In genomic region chr7:115217373-115217772, GRCh38 we compare ENCODE assay signal across 12 cellular contexts.
A peak's percentile ranks its signal among the peaks of the same experiment; 100 is the strongest.
DNase-seq lines count a peak whose midpoint lies in the region; ATAC-seq and TF ChIP-seq lines count a peak whose summit lies in the region.
"Had no signal": no experiment of that assay in that cellular context is flagged by ENCODE, and none has a peak within 500 bp of the region (broad histone marks: within the 10 kb centered on the region; RNA-seq: fewer than 3 reads in every experiment).

No MANE protein-coding gene starts in this region.

- H3K4me3 Mint-ChIP-seq in Caco-2 (ENCODE audit: unreplicated experiment) = no peak overlapping the region
- H3K4me3 Mint-ChIP-seq: activated CD4-positive, alpha-beta T cell treated with anti-CD3 and anti-CD28 coated beads for 36 hours had no signal

- ATAC-seq in heart left ventricle (no peak), Right ventricle myocardium inferior (no peak), GM21717 (IDR thresholded peaks at IDR 0.05; ENCODE audit: unreplicated experiment) (no peak)
- ATAC-seq: activated CD4-positive, alpha-beta T cell treated with anti-CD3 and anti-CD28 coated beads for 36 hours had no signal

- H3K36me3 ChIP-seq in heart left ventricle (no peaks in the 10 kb centered on the region), colonic mucosa (no peaks in the 10 kb centered on the region), tibial nerve (no peaks in the 10 kb centered on the region), Caco-2 (ENCODE audit: control insufficient read depth, insufficient read depth, low read length) (no peaks in the 10 kb centered on the region)

- no peak for TF ChIP-seq POLR2A in heart left ventricle (IDR thresholded peaks at IDR 0.05)
- no peak for TF ChIP-seq POLR2A in tibial nerve (IDR thresholded peaks at IDR 0.05)

- H3K4me1 ChIP-seq in heart left ventricle (peaks cover 0 to 6% (median 0%) of the 10 kb centered on the region in 12 donors), colonic mucosa (no peaks in the 10 kb centered on the region), tibial nerve (peaks cover 0 to 12% (median 0%) of the 10 kb centered on the region in 4 donors), Caco-2 (no peaks in the 10 kb centered on the region)

- intact Hi-C loops in heart left ventricle (cut with DNase I) = loop anchor here in 9 of 10 donors (1.0 to 10.0 kb wide), 8 partner anchors 103 to 1133 kb away; partner anchors contain the start of gene MDFIC (in 2 of the 9)
- intact Hi-C loops in Right ventricle myocardium inferior (cut with DNase I) = loop anchor here (5.0 to 10.0 kb wide), 3 partner anchors 233 to 360 kb away; partner anchors contain the start of gene MDFIC
- intact Hi-C loops in colonic mucosa (cut with DNase I) = no loop called here
- intact Hi-C loops in Caco-2 (cut with micrococcal nuclease; ENCODE audit: unreplicated experiment) = loop anchor here (2.0 kb wide), 1 partner anchor 353 kb away; no protein-coding TSS in a partner anchor

- no TSS peak for BruUV-seq in Caco-2 (replicated peaks; lab: Mats Ljungman, UMichigan)

- no peaks in the 10 kb centered on the region for H3K27me3 ChIP-seq in heart left ventricle
- no peaks in the 10 kb centered on the region for H3K27me3 ChIP-seq in colonic mucosa
- no peaks in the 10 kb centered on the region for H3K27me3 ChIP-seq in tibial nerve
- no peaks in the 10 kb centered on the region for H3K27me3 ChIP-seq in Caco-2 (replicated peaks; ENCODE audit: control insufficient read depth, insufficient read depth, low read length)

- no peak for TF ChIP-seq EP300 in tibial nerve (IDR thresholded peaks at IDR 0.05)

- POLR2A ChIA-PET in Caco-2 (lab: Charles Lee) = no interaction called here

- TF ChIP-seq CTCF in heart left ventricle (IDR thresholded peaks at IDR 0.05) = peak in 11 of 12 donors; percentile 18 to 59 (median 34)
- TF ChIP-seq CTCF in LNCaP clone FGC (IDR thresholded peaks at IDR 0.05; ENCODE audit: control insufficient read depth, extremely low read depth, insufficient read depth) = peak; percentile 14; the same call in 1 of the 2 replicates
- TF ChIP-seq CTCF in colonic mucosa (IDR thresholded peaks at IDR 0.05) = peak; percentile 16
- TF ChIP-seq CTCF in tibial nerve (IDR thresholded peaks at IDR 0.05) = peak; percentile 15 to 50 (median 20)
- peak in 1 of 2 experiments; percentile 2 for TF ChIP-seq CTCF in Caco-2 (IDR thresholded peaks at IDR 0.05; ENCODE audit: insufficient read depth in 1 of 2, low read depth in 1 of 2, low read length in 1 of 2, severe bottlenecking in 1 of 2, unreplicated experiment in 1 of 2)

- H3K27me3 Mint-ChIP-seq in Caco-2 (ENCODE audit: insufficient read depth, unreplicated experiment) = peaks cover 5% of the 10 kb centered on the region
- H3K27me3 Mint-ChIP-seq: activated CD4-positive, alpha-beta T cell treated with anti-CD3 and anti-CD28 coated beads for 36 hours had no signal

- H3K27ac Mint-ChIP-seq in Caco-2 (ENCODE audit: unreplicated experiment) = no peak overlapping the region
- H3K27ac Mint-ChIP-seq: activated CD4-positive, alpha-beta T cell treated with anti-CD3 and anti-CD28 coated beads for 36 hours had no signal

- H3K4me3 ChIP-seq in heart left ventricle (no peak overlapping the region), LNCaP clone FGC (ENCODE audit: low read depth, low read length) (no peak overlapping the region), colonic mucosa (no peak overlapping the region), tibial nerve (no peak overlapping the region), Caco-2 (ENCODE audit: low read depth, low read length) (no peak overlapping the region)

- no peak overlapping the region for H3K27ac ChIP-seq in heart left ventricle
- no peak overlapping the region for H3K27ac ChIP-seq in colonic mucosa
- no peak overlapping the region for H3K27ac ChIP-seq in tibial nerve

- H3K36me3 Mint-ChIP-seq in Caco-2 (ENCODE audit: insufficient read depth, unreplicated experiment) = no peaks in the 10 kb centered on the region

- no peak overlapping the region for H3K9ac ChIP-seq in colonic mucosa (ENCODE audit: low read depth in 2 of 2, low read length in 2 of 2)

- H3K9me3 ChIP-seq in heart left ventricle = no peaks in the 10 kb centered on the region
- H3K9me3 ChIP-seq in colonic mucosa = no peaks in the 10 kb centered on the region
- no peaks in the 10 kb centered on the region for H3K9me3 ChIP-seq in tibial nerve
- H3K9me3 ChIP-seq in Caco-2 = no peaks in the 10 kb centered on the region

- CTCF ChIA-PET in Caco-2 (lab: Charles Lee) = interaction anchor here (2.0 kb wide), 1 partner anchor 352 kb away, joined by 7 read pairs; no protein-coding TSS in a partner anchor

- 36 to 94% (median 77%) methylated on average over 1 of the region's 1 CpG for WGBS in heart left ventricle, 4 donors
- 84 to 90% methylated on average over 1 of the region's 1 CpG for WGBS in tibial nerve, 2 donors

- DNase-seq in heart left ventricle (no peak), Right ventricle myocardium inferior (ENCODE audit: missing footprints) (no peak), LNCaP clone FGC (ENCODE audit: low read depth) (no peak), colonic mucosa (no peak), tibial nerve (ENCODE audit: low spot score in 2 of 2) (no peak), Caco-2 (no peak), amniotic stem cell (lab: John Stamatoyannopoulos, UW) (no peak)
- DNase-seq: activated CD4-positive, alpha-beta T cell treated with anti-CD3 and anti-CD28 coated beads for 36 hours; foreskin melanocyte; midbrain; NCI-H82 had no signal

- peaks cover 6% of the 10 kb centered on the region for H3K9me3 Mint-ChIP-seq in Caco-2 (ENCODE audit: unreplicated experiment)

- H3K4me1 Mint-ChIP-seq in Caco-2 (ENCODE audit: low read depth, unreplicated experiment) = no peaks in the 10 kb centered on the region
